ENCODE assay signal across 10 cellular contexts in genomic region chr1:201126832-201127754, GRCh38. TPM values are rescaled to one million over a fixed set of nuclear protein-coding genes. Genes with fewer than 3 reads are reported as not detected.
DNase-seq lines count a peak whose midpoint lies in the region; ATAC-seq and TF ChIP-seq lines count a peak whose summit lies in the region.
"Had no signal": no experiment of that assay in that cellular context is flagged by ENCODE, and none has a peak within 500 bp of the region (broad histone marks: within the 10 kb centered on the region; RNA-seq: fewer than 3 reads in every experiment).

Gene ASCL5 (minus strand): TSS chr1:201127184. CDS start chr1:201115372, 11,812 bp downstream.

- intact Hi-C loops in lower leg skin (cut with DNase I; ENCODE audit: low total_unique reads), result no loop called here

- peaks cover 0 to 2% of the 10 kb centered on the region in 2 donors for H3K9me3 ChIP-seq in lung (ENCODE audit: control insufficient read depth in 2 of 2, insufficient read depth in 1 of 2, low read length in 1 of 2)
- H3K9me3 ChIP-seq: ovary had no signal

- H3K4me1 ChIP-seq in lung (ENCODE audit: control insufficient read depth in 2 of 2, insufficient read depth in 2 of 2, low read length in 2 of 2), result no peaks in the 10 kb centered on the region

- WGBS in lung, 2 donors, result 76 to 78% methylated on average over 24 of the region's 24 CpGs
- 71 to 73% methylated on average over 22 to 24 of the region's 24 CpGs for WGBS in lower leg skin, 2 donors

- TF ChIP-seq POLR2A in lower leg skin (IDR thresholded peaks at IDR 0.05), result no peak

- no peak within 1 kb of the TSS for H3K4me3 ChIP-seq in astrocyte of the spinal cord (ENCODE audit: low read depth, low read length)
- no peak within 1 kb of the TSS for H3K4me3 ChIP-seq in lung
- no peak within 1 kb of the TSS for H3K4me3 ChIP-seq in lower leg skin (ENCODE audit: low read depth, poor library complexity, severe bottlenecking)
- H3K4me3 ChIP-seq: ovary had no signal

- no peaks in the 10 kb centered on the region for H3K36me3 ChIP-seq in lung (ENCODE audit: control insufficient read depth in 2 of 2, insufficient read depth in 2 of 2, low read length in 2 of 2)
- H3K36me3 ChIP-seq: ovary had no signal

- DNase-seq in DMS153 treated with DMSO at 0.1 percent for 48 hours (lab: John Stamatoyannopoulos, UW; ENCODE audit: unreplicated experiment), result peak; percentile 81
- peak; percentile 19 for DNase-seq in NCI-H1105 (lab: John Stamatoyannopoulos, UW)
- peak; percentile 50 for DNase-seq in astrocyte of the spinal cord (ENCODE audit: low read depth, low spot score)
- DNase-seq in lung (ENCODE audit: low spot score), result peak; percentile 50
- DNase-seq in activated CD4-positive, CD25-positive, alpha-beta regulatory T cell treated with anti-CD3 and anti-CD28 coated beads, Interleukin-2, amount 50 U/mL, for 72 hours, result no peak
- no peak for DNase-seq in SW 1271 (lab: John Stamatoyannopoulos, UW)
- DNase-seq in lower leg skin (ENCODE audit: low spot score in 2 of 2), result no peak
- DNase-seq: ovary had no signal

- ATAC-seq in lung (ENCODE audit: insufficient read depth, low FRiP score) (peak; percentile 61), GM18511 (IDR thresholded peaks at IDR 0.05; ENCODE audit: unreplicated experiment) (no peak)
- ATAC-seq: activated T-helper 17 cell treated with anti-CD3 and anti-CD28 coated beads, Interleukin-2, amount 50 U/mL, for 72 hours had no signal

- no peaks in the 10 kb centered on the region for H3K27me3 ChIP-seq in lung (ENCODE audit: control insufficient read depth, insufficient read depth)
- H3K27me3 ChIP-seq: ovary had no signal

- no peak within 1 kb of the TSS for H3K27ac ChIP-seq in lung (ENCODE audit: low read depth in 1 of 2, low read length in 1 of 2)

- in situ Hi-C loops in astrocyte of the spinal cord (cut with HindIII; ENCODE audit: low sequenced_read_pairs), result no loop called here

- TF ChIP-seq CTCF in astrocyte of the spinal cord (IDR thresholded peaks at IDR 0.05; ENCODE audit: low read depth, low read length) (peak; percentile 11), lung (IDR thresholded peaks at IDR 0.05; ENCODE audit: control extremely low read depth, extremely low read depth) (no peak), lower leg skin (IDR thresholded peaks at IDR 0.05) (no peak)

RNA-seq across cellular contexts. Expression of gene ASCL5, which starts in this region (rescaled TPM):
- total RNA-seq in lung, result under 1 TPM in 1 of 2 donors, not detected in 1; 0.25 TPM
- polyA plus RNA-seq in lung, result under 1 TPM; 0.01 to 0.14 TPM
- total RNA-seq in lower leg skin, result not detected
- total RNA-seq: ovary had no signal

Comparison
In these comparisons a context has a peak if more than half of its experiments do, and no peak if none do; other contexts are left out.
1. Peak in DNase-seq and ATAC-seq in lung; RNA of the gene not detected or under 1 TPM.
2. DNase-seq: peak in DMS153 treated with DMSO at 0.1 percent for 48 hours (single experiment), NCI-H1105 (single experiment) and astrocyte of the spinal cord (single experiment); none in activated CD4-positive, CD25-positive, alpha-beta regulatory T cell treated with anti-CD3 and anti-CD28 coated beads, Interleukin-2, amount 50 U/mL, for 72 hours (single experiment), SW 1271 (0 of 2) and lower leg skin (0 of 2).